11 cellular contexts compared by ENCODE assay signal in the genomic region with DNA sequence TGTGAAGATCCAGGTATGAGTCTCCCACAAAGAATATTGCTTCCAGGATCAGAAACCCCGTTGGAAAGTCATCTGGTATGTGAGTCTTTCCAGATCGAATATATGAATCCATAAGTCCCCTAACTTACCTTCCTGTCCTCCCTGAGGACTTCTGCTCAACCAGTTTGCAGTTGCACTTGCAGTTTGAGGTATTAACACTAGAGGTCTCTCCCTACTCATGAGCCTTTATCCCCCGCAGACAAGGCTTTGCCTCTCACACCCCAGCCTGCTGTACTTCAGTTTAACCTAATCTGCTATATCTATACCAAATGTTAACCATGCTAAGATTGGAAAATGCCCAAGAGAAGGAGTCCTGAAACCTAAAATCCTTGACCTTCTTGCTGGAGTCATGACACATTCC.
DNase-seq lines count a peak whose midpoint lies in the region; ATAC-seq and TF ChIP-seq lines count a peak whose summit lies in the region.
"Had no signal": no experiment of that assay in that cellular context is flagged by ENCODE, and none has a peak within 500 bp of the region (broad histone marks: within the 10 kb centered on the region; RNA-seq: fewer than 3 reads in every experiment).

No MANE protein-coding gene starts in this region.

- no peaks in the 10 kb centered on the region for H3K9me3 ChIP-seq in Peyer's patch
- H3K9me3 ChIP-seq: BLaER1 treated with 17β-estradiol and CSF1 and Interleukin-3, amounts not matched to agents 10 nM and 100 nM had no signal

- peaks cover 1% of the 10 kb centered on the region for H3K9me3 Mint-ChIP-seq in glutamatergic neuron (ENCODE audit: unreplicated experiment)

- H3K27ac ChIP-seq in Peyer's patch: no peak overlapping the region
- H3K27ac ChIP-seq: BLaER1 treated with 17β-estradiol and CSF1 and Interleukin-3, amounts not matched to agents 10 nM and 100 nM had no signal

- no peaks in the 10 kb centered on the region for H3K36me3 ChIP-seq in Peyer's patch
- H3K36me3 ChIP-seq: BLaER1 treated with 17β-estradiol and CSF1 and Interleukin-3, amounts not matched to agents 10 nM and 100 nM had no signal

- DNase-seq in A172 (ENCODE audit: low spot score) (peak; percentile 5), NCI-H345 treated with DMSO at 0.1 percent for 48 hours (lab: John Stamatoyannopoulos, UW; ENCODE audit: unreplicated experiment) (peak; percentile 8), glutamatergic neuron (no peak), DMS114 treated with DMSO at 0.1 percent for 48 hours (lab: John Stamatoyannopoulos, UW; ENCODE audit: unreplicated experiment) (no peak), Peyer's patch (no peak)
- DNase-seq: activated CD8-positive, alpha-beta memory T cell treated with anti-CD3 and anti-CD28 coated beads, Interleukin-2, amount 50 U/mL, for 48 hours; aorta had no signal

- no peaks in the 10 kb centered on the region for H3K27me3 Mint-ChIP-seq in glutamatergic neuron (ENCODE audit: unreplicated experiment)

- H3K4me3 Mint-ChIP-seq in glutamatergic neuron (ENCODE audit: unreplicated experiment): no peak overlapping the region

- no peak overlapping the region for H3K4me3 ChIP-seq in Peyer's patch
- H3K4me3 ChIP-seq: BLaER1 treated with 17β-estradiol and CSF1 and Interleukin-3, amounts not matched to agents 10 nM and 100 nM had no signal

- no peaks in the 10 kb centered on the region for H3K4me1 ChIP-seq in Peyer's patch

- H3K27me3 ChIP-seq in Peyer's patch: no peaks in the 10 kb centered on the region
- H3K27me3 ChIP-seq: BLaER1 treated with 17β-estradiol and CSF1 and Interleukin-3, amounts not matched to agents 10 nM and 100 nM had no signal

- TF ChIP-seq CTCF in GM12874 (IDR thresholded peaks at IDR 0.05; ENCODE audit: insufficient read depth, low read depth, low read length): peak; percentile 58; the same call in 1 of the 2 replicates
- TF ChIP-seq CTCF in glutamatergic neuron (IDR thresholded peaks at IDR 0.05; ENCODE audit: partially characterized antibody, unreplicated experiment): peak; percentile 78
- TF ChIP-seq CTCF in Peyer's patch (IDR thresholded peaks at IDR 0.05): no peak

- peaks cover 26% of the 10 kb centered on the region for H3K4me1 Mint-ChIP-seq in glutamatergic neuron (ENCODE audit: low read depth, unreplicated experiment)

- H3K27ac Mint-ChIP-seq in glutamatergic neuron (ENCODE audit: unreplicated experiment): no peak overlapping the region

- ATAC-seq in HG03280 (IDR thresholded peaks at IDR 0.05; ENCODE audit: unreplicated experiment): no peak
- ATAC-seq in GM18498 (IDR thresholded peaks at IDR 0.05; ENCODE audit: unreplicated experiment): no peak

- TF ChIP-seq POLR2A in Peyer's patch (IDR thresholded peaks at IDR 0.05): no peak

- no peaks in the 10 kb centered on the region for H3K36me3 Mint-ChIP-seq in glutamatergic neuron (ENCODE audit: unreplicated experiment)

Comparison
In these comparisons a context has a peak if more than half of its experiments do, and no peak if none do; other contexts are left out.
1. DNase-seq: peak in A172 (single experiment) and NCI-H345 treated with DMSO at 0.1 percent for 48 hours (single experiment); none in glutamatergic neuron (single experiment), DMS114 treated with DMSO at 0.1 percent for 48 hours (single experiment) and Peyer's patch (0 of 3).
2. CTCF ChIP-seq: peak in GM12874 (single experiment) and glutamatergic neuron (single experiment); none in Peyer's patch (0 of 6).